ENCODE assay signal across 17 cellular contexts in genomic region chr17:60315650-60316049, GRCh38.
DNase-seq lines count a peak whose midpoint lies in the region; ATAC-seq, FAIRE-seq and TF ChIP-seq lines count a peak whose summit lies in the region.
"Had no signal": no experiment of that assay in that cellular context is flagged by ENCODE, and none has a peak within 500 bp of the region (broad histone marks: within the 10 kb centered on the region; RNA-seq: fewer than 3 reads in every experiment).

No MANE protein-coding gene starts in this region.

- peak in 1 of 2 experiments; percentile 53; a peak in 2 of 4 replicates for TF ChIP-seq RAD21 in K562 (CRISPR knock-in tag; conservative IDR thresholded peaks at IDR 0.05 in 1 of 2, IDR thresholded peaks at IDR 0.05 in 1 of 2)

- H3K4me3 ChIP-seq in LNCaP clone FGC (ENCODE audit: low read depth, low read length) (no peak overlapping the region), K562 (no peak overlapping the region), osteoblast (ENCODE audit: insufficient read depth, low read length) (no peak overlapping the region), ovary (no peak overlapping the region)
- H3K4me3 ChIP-seq: colonic mucosa, SK-N-MC, uterus had no signal

- H3K27ac ChIP-seq in K562 (ENCODE audit: extremely low read depth, low read depth, low read length), result no peak overlapping the region
- H3K27ac ChIP-seq in osteoblast (ENCODE audit: low read depth, low read length), result no peak overlapping the region
- H3K27ac ChIP-seq in ovary, result no peak overlapping the region
- H3K27ac ChIP-seq: colonic mucosa, SK-N-MC, uterus, VCaP had no signal

- DNase-seq in NCI-H748 (lab: John Stamatoyannopoulos, UW; ENCODE audit: unreplicated experiment) (peak; percentile 12), NCI-H748 treated with DMSO at 0.1 percent for 48 hours (lab: John Stamatoyannopoulos, UW) (no peak), LNCaP clone FGC (ENCODE audit: low read depth) (no peak), K562 (ENCODE audit: extremely low read depth in 1 of 4, low spot score in 3 of 4) (peak; percentile 25 to 63 (median 39)), osteoblast (ENCODE audit: insufficient read length, low spot score, missing footprints) (no peak), NCI-H187 treated with DMSO at 0.1 percent for 48 hours (lab: John Stamatoyannopoulos, UW) (no peak), ovary (no peak)
- DNase-seq: activated CD8-positive, alpha-beta memory T cell treated with anti-CD3 and anti-CD28 coated beads, Interleukin-2, amount 50 U/mL, for 48 hours; activated naive CD8-positive, alpha-beta T cell treated with anti-CD3 and anti-CD28 coated beads, Interleukin-2, amount 10 ng/mL, durations not matched to agents 7 days and 5 days; colonic mucosa; NCI-H524; uterus had no signal

- H3K9ac ChIP-seq in K562 (ENCODE audit: insufficient read depth in 1 of 2, low read depth in 2 of 2, low read length in 2 of 2), result no peak overlapping the region

- 30% methylated on average over 2 of the region's 2 CpGs for WGBS in K562 (ENCODE audit: insufficient coverage, low coverage, missing lambda C conversion rate)
- 90 to 97% (median 94%) methylated on average over 2 of the region's 2 CpGs for WGBS in ovary, 3 donors

- intact Hi-C loops in K562 (cut with micrococcal nuclease) (loop anchor here (2.0 kb wide), 1 partner anchor 121 kb away; no protein-coding TSS in a partner anchor), ovary (cut with DNase I) (no loop called here)

- H3K79me2 ChIP-seq in K562 (ENCODE audit: control insufficient read depth, insufficient read depth, low read length) (peaks cover 89% of the 10 kb centered on the region), osteoblast (ENCODE audit: insufficient read depth, low read length) (peaks cover 90% of the 10 kb centered on the region)

- BruUV-seq in K562 (replicated peaks; lab: Mats Ljungman, UMichigan), result no TSS peak

- H3K4me1 ChIP-seq in K562 (replicated peaks in 1 of 2; ENCODE audit: control insufficient read depth in 2 of 2, insufficient read depth in 2 of 2, low read length in 2 of 2), result no peaks in the 10 kb centered on the region; a peak in 1 of 5 replicates
- peaks cover 8% of the 10 kb centered on the region for H3K4me1 ChIP-seq in osteoblast (ENCODE audit: insufficient read depth, low read length)
- no peaks in the 10 kb centered on the region for H3K4me1 ChIP-seq in ovary (ENCODE audit: insufficient read depth)
- H3K4me1 ChIP-seq: colonic mucosa, uterus had no signal

- FAIRE-seq in K562 (lab: Jason Lieb, UNC), result peak; percentile 78
- FAIRE-seq: GM18507 had no signal

- peaks cover 7% of the 10 kb centered on the region for H4K20me1 ChIP-seq in K562 (replicated peaks; ENCODE audit: control insufficient read depth, insufficient read depth, low read length)
- H4K20me1 ChIP-seq in osteoblast (ENCODE audit: insufficient read depth, low read length), result peaks cover 41% of the 10 kb centered on the region

- CTCF ChIA-PET in K562 (lab: Yijun Ruan, JAX; ENCODE audit: low intra/inter-chr PET ratio), result interaction anchor here (0.6 to 1.7 kb wide), 3 partner anchors 120 to 327 kb away, joined by 3 to 9 read pairs (median 4); no protein-coding TSS in a partner anchor

- in situ Hi-C loops in K562 (cut with MboI), result no loop called here

- H3K4me2 ChIP-seq in K562 (ENCODE audit: insufficient read depth, low read length) (no peak overlapping the region), osteoblast (ENCODE audit: insufficient read depth, low read length) (no peak overlapping the region)

- H2AFZ ChIP-seq in K562 (ENCODE audit: low read depth, low read length), result no peak overlapping the region
- no peak overlapping the region for H2AFZ ChIP-seq in osteoblast (ENCODE audit: low read length)

- TF ChIP-seq CTCF in LNCaP clone FGC (IDR thresholded peaks at IDR 0.05; ENCODE audit: control insufficient read depth, extremely low read depth, insufficient read depth), result 0 out of 2 replicates have a peak, but pooled peaks have one; percentile 2
- TF ChIP-seq CTCF in K562 (IDR thresholded peaks at IDR 0.05 in 2 of 3, conservative IDR thresholded peaks at IDR 0.05 in 1 of 3; ENCODE audit: insufficient read depth in 2 of 3, low read depth in 1 of 3, low read length in 3 of 3), result peak; percentile 46 to 53 (median 47)
- TF ChIP-seq CTCF in osteoblast (IDR thresholded peaks at IDR 0.05; ENCODE audit: extremely low read depth, low read depth, low read length), result peak; percentile 7
- no peak for TF ChIP-seq CTCF in ovary (IDR thresholded peaks at IDR 0.05)

- TF ChIP-seq EP300 in K562 (IDR thresholded peaks at IDR 0.05; ENCODE audit: low read length) (no peak), ovary (IDR thresholded peaks at IDR 0.05) (no peak)

- no peaks in the 10 kb centered on the region for H3K27me3 ChIP-seq in K562 (ENCODE audit: control insufficient read depth in 2 of 2, insufficient read depth in 2 of 2, low read length in 2 of 2)
- no peaks in the 10 kb centered on the region for H3K27me3 ChIP-seq in osteoblast (ENCODE audit: insufficient read depth, low read length)
- no peaks in the 10 kb centered on the region for H3K27me3 ChIP-seq in ovary
- H3K27me3 ChIP-seq: colonic mucosa, uterus had no signal

- POLR2A ChIA-PET in K562 (lab: Yijun Ruan, JAX), result no interaction called here

- H3K9me3 ChIP-seq in K562 (replicated peaks; ENCODE audit: control insufficient read depth, insufficient read depth, low read depth, low read length) (no peaks in the 10 kb centered on the region), osteoblast (ENCODE audit: low read depth, low read length) (no peaks in the 10 kb centered on the region), ovary (no peaks in the 10 kb centered on the region)
- H3K9me3 ChIP-seq: colonic mucosa, uterus had no signal

- peaks cover 4% of the 10 kb centered on the region; the same call in 1 of the 3 replicates for H3K36me3 ChIP-seq in K562 (ENCODE audit: control insufficient read depth, insufficient read depth, low read length)
- no peaks in the 10 kb centered on the region for H3K36me3 ChIP-seq in osteoblast (ENCODE audit: insufficient read depth, low read length)
- no peaks in the 10 kb centered on the region for H3K36me3 ChIP-seq in ovary
- H3K36me3 ChIP-seq: colonic mucosa, uterus had no signal

- TF ChIP-seq POLR2A in K562 (conservative IDR thresholded peaks at IDR 0.05), result no peak
- no peak for TF ChIP-seq POLR2A in ovary (IDR thresholded peaks at IDR 0.05)

- no peaks in the 10 kb centered on the region for H3K9me1 ChIP-seq in K562 (ENCODE audit: control insufficient read depth, insufficient read depth, low read length)

- ATAC-seq in K562 (peak; percentile 93), GM19324 (IDR thresholded peaks at IDR 0.05; ENCODE audit: low FRiP score, unreplicated experiment) (no peak)
- ATAC-seq: stimulated activated memory B cell treated with anti-CD40 and anti-IgM and Interleukin-4, amounts not matched to agents 10 μg/mL and 1 μg/mL and 100 μg/mL, for 72 hours had no signal

TF ChIP-seq in K562, 482 proteins besides CTCF, POLR2A, EP300 and RAD21 (continues in another document):
- peak; percentile 94 for TF ChIP-seq MTA3 (IDR thresholded peaks at IDR 0.05; ENCODE audit: borderline replicate concordance)
- TF ChIP-seq CBX1 (IDR thresholded peaks at IDR 0.05; ENCODE audit: low read depth), result peak; percentile 43; the same call in 1 of the 2 replicates
- TF ChIP-seq ARNT (IDR thresholded peaks at IDR 0.05), result 0 out of 4 replicates have a peak, but pooled peaks of 1 of the 2 experiments have one; percentile 27
- TF ChIP-seq, protein P1, sequence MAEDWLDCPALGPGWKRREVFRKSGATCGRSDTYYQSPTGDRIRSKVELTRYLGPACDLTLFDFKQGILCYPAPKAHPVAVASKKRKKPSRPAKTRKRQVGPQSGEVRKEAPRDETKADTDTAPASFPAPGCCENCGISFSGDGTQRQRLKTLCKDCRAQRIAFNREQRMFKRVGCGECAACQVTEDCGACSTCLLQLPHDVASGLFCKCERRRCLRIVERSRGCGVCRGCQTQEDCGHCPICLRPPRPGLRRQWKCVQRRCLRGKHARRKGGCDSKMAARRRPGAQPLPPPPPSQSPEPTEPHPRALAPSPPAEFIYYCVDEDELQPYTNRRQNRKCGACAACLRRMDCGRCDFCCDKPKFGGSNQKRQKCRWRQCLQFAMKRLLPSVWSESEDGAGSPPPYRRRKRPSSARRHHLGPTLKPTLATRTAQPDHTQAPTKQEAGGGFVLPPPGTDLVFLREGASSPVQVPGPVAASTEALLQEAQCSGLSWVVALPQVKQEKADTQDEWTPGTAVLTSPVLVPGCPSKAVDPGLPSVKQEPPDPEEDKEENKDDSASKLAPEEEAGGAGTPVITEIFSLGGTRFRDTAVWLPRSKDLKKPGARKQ (CRISPR knock-in tag; IDR thresholded peaks at IDR 0.05), result no peak
- TF ChIP-seq NFIC (IDR thresholded peaks at IDR 0.05), result no peak
- TF ChIP-seq HDAC1 (IDR thresholded peaks at IDR 0.05), result peak in 1 of 2 experiments; percentile 43; a peak in 1 of 4 replicates
- TF ChIP-seq JUND (IDR thresholded peaks at IDR 0.05; ENCODE audit: borderline replicate concordance, low read depth, low read length), result peak; percentile 40; the same call in 1 of the 2 replicates
- peak; percentile 35; the same call in 1 of the 3 replicates for TF ChIP-seq JUND (tag; IDR thresholded peaks at IDR 0.05; ENCODE audit: borderline replicate concordance, low read depth, low read length)
- peak; percentile 93 for TF ChIP-seq CREM (IDR thresholded peaks at IDR 0.05; ENCODE audit: low read depth)
- peak; percentile 21; the same call in 1 of the 2 replicates for TF ChIP-seq CBFA2T3 (IDR thresholded peaks at IDR 0.05)
- TF ChIP-seq, protein P2, sequence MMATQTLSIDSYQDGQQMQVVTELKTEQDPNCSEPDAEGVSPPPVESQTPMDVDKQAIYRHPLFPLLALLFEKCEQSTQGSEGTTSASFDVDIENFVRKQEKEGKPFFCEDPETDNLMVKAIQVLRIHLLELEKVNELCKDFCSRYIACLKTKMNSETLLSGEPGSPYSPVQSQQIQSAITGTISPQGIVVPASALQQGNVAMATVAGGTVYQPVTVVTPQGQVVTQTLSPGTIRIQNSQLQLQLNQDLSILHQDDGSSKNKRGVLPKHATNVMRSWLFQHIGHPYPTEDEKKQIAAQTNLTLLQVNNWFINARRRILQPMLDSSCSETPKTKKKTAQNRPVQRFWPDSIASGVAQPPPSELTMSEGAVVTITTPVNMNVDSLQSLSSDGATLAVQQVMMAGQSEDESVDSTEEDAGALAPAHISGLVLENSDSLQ (IDR thresholded peaks at IDR 0.05), result 0 out of 2 replicates have a peak, but pooled peaks have one; percentile 26
- no peak for TF ChIP-seq ZNF644 (tag; IDR thresholded peaks at IDR 0.05; ENCODE audit: low read depth)
- TF ChIP-seq ZNF121 (CRISPR knock-in tag; conservative IDR thresholded peaks at IDR 0.05), result peak; percentile 70
- peak; percentile 75 for TF ChIP-seq ZNF146 (CRISPR knock-in tag; IDR thresholded peaks at IDR 0.05; ENCODE audit: unreplicated experiment)

Comparison
In these comparisons a context has a peak if more than half of its experiments do, and no peak if none do; other contexts are left out.
1. DNase-seq: peak in NCI-H748 (single experiment) and K562 (4 of 4); none in NCI-H748 treated with DMSO at 0.1 percent for 48 hours (single experiment), LNCaP clone FGC (single experiment), osteoblast (single experiment), NCI-H187 treated with DMSO at 0.1 percent for 48 hours (single experiment) and ovary (0 of 5).
2. CTCF ChIP-seq: peak in LNCaP clone FGC (single experiment), K562 (3 of 3) and osteoblast (single experiment); none in ovary (0 of 3).